ENCODE assay signal across 8 cellular contexts in genomic region chr3:10015476-10015904, GRCh38. TPM values are rescaled to one million over a fixed set of nuclear protein-coding genes. Genes with fewer than 3 reads are reported as not detected.
DNase-seq lines count a peak whose midpoint lies in the region; ATAC-seq and TF ChIP-seq lines count a peak whose summit lies in the region.

No MANE protein-coding gene starts in this region.

- peaks cover 7% of the 10 kb centered on the region for H3K4me1 ChIP-seq in CD8-positive, alpha-beta memory T cell (ENCODE audit: insufficient read depth, low read length)

- ATAC-seq in Right ventricle myocardium inferior (peak; percentile 77), HG03442 (IDR thresholded peaks at IDR 0.05; ENCODE audit: unreplicated experiment) (no peak)

- no peaks in the 10 kb centered on the region for H3K36me3 ChIP-seq in CD8-positive, alpha-beta memory T cell (ENCODE audit: insufficient read depth, low read length)

- peaks cover 4% of the 10 kb centered on the region for H3K36me3 Mint-ChIP-seq in progenitor cell of endocrine pancreas (ENCODE audit: insufficient read depth)
- H3K36me3 Mint-ChIP-seq in CD8-positive, alpha-beta memory T cell, result peaks cover 0 to 26% (median 4%) of the 10 kb centered on the region in 3 donors

- no peaks in the 10 kb centered on the region for H3K27me3 Mint-ChIP-seq in progenitor cell of endocrine pancreas
- H3K27me3 Mint-ChIP-seq in CD8-positive, alpha-beta memory T cell, result peaks cover 0 to under 1% of the 10 kb centered on the region in 2 donors

- no peak overlapping the region for H3K27ac ChIP-seq in CD8-positive, alpha-beta memory T cell (ENCODE audit: low read depth, low read length)

- CTCF ChIA-PET in CD8-positive, alpha-beta memory T cell (lab: Charles Lee), result no interaction called here

- peaks cover 3% of the 10 kb centered on the region for H3K4me1 Mint-ChIP-seq in progenitor cell of endocrine pancreas (ENCODE audit: low read depth)
- peaks cover 7 to 19% (median 7%) of the 10 kb centered on the region in 3 donors for H3K4me1 Mint-ChIP-seq in CD8-positive, alpha-beta memory T cell

- no peak overlapping the region for H3K4me3 Mint-ChIP-seq in progenitor cell of endocrine pancreas (ENCODE audit: low read depth)
- H3K4me3 Mint-ChIP-seq in CD8-positive, alpha-beta memory T cell, result no peak overlapping the region

- no peak overlapping the region for H3K4me3 ChIP-seq in CD8-positive, alpha-beta memory T cell (ENCODE audit: low read length)

- no peaks in the 10 kb centered on the region for H3K9me3 Mint-ChIP-seq in progenitor cell of endocrine pancreas (ENCODE audit: low read depth)
- no peaks in the 10 kb centered on the region for H3K9me3 Mint-ChIP-seq in CD8-positive, alpha-beta memory T cell

- no peak overlapping the region for H3K27ac Mint-ChIP-seq in progenitor cell of endocrine pancreas
- no peak overlapping the region for H3K27ac Mint-ChIP-seq in CD8-positive, alpha-beta memory T cell

- DNase-seq in EL, result peak; percentile 87
- DNase-seq in UCSD-AML1 (lab: John Stamatoyannopoulos, UW; ENCODE audit: unreplicated experiment), result peak; percentile 69
- DNase-seq in Right ventricle myocardium inferior (ENCODE audit: missing footprints), result peak; percentile 88
- DNase-seq in renal cortical epithelial cell (ENCODE audit: low read depth), result peak; percentile 96
- DNase-seq in progenitor cell of endocrine pancreas (ENCODE audit: low spot score, unreplicated experiment), result no peak
- no peak for DNase-seq in NOMO-1 treated with dmso at 0.1 percent for 144 hours (lab: John Stamatoyannopoulos, UW; ENCODE audit: unreplicated experiment)
- DNase-seq in CD8-positive, alpha-beta memory T cell, result no peak

- no peaks in the 10 kb centered on the region for H3K27me3 ChIP-seq in CD8-positive, alpha-beta memory T cell (ENCODE audit: insufficient read depth, low read length, poor library complexity, severe bottlenecking)

- POLR2A ChIA-PET in CD8-positive, alpha-beta memory T cell (lab: Charles Lee), result interaction anchor here (0.7 kb wide), 2 partner anchors 126 to 132 kb away, joined by 3 to 4 read pairs; partner anchors contain the start of gene VHL

- intact Hi-C loops in Right ventricle myocardium inferior (cut with DNase I), result loop anchor here (10.0 kb wide), 1 partner anchor 99 kb away; the partner anchor contains the start of gene BRK1

- no peak for TF ChIP-seq CTCF in progenitor cell of endocrine pancreas (IDR thresholded peaks at IDR 0.05; ENCODE audit: unreplicated experiment)

- no peaks in the 10 kb centered on the region for H3K9me3 ChIP-seq in CD8-positive, alpha-beta memory T cell (ENCODE audit: low read length)

RNA-seq across cellular contexts. Expression of gene FANCD2, which starts 10.7 kb away (rescaled TPM):
- total RNA-seq in Right ventricle myocardium inferior, result 1.0 TPM
- 7.3 and 16.7 TPM in 2 replicates for total RNA-seq in renal cortical epithelial cell
- 26.6 and 27.1 TPM in 2 replicates for total RNA-seq in progenitor cell of endocrine pancreas
- total RNA-seq in CD8-positive, alpha-beta memory T cell, result 10 to 100 TPM; 55.9 to 56.2 TPM
- 6.3 TPM for polyA plus RNA-seq in CD8-positive, alpha-beta memory T cell

RNA-seq across cellular contexts. Expression of gene EMC3, which starts 28.8 kb away (rescaled TPM):
- 108 TPM for total RNA-seq in Right ventricle myocardium inferior
- 58.3 and 107 TPM in 2 replicates for total RNA-seq in renal cortical epithelial cell
- 38.6 and 42.1 TPM in 2 replicates for total RNA-seq in progenitor cell of endocrine pancreas
- 10 to 100 TPM; 56.3 to 56.8 TPM for total RNA-seq in CD8-positive, alpha-beta memory T cell
- 90.9 TPM for polyA plus RNA-seq in CD8-positive, alpha-beta memory T cell

Comparison
In these comparisons a context has a peak if more than half of its experiments do, and no peak if none do; other contexts are left out.
1. DNase-seq: peak in EL (single experiment), UCSD-AML1 (single experiment), Right ventricle myocardium inferior (single experiment) and renal cortical epithelial cell (single experiment); none in progenitor cell of endocrine pancreas (single experiment), NOMO-1 treated with dmso at 0.1 percent for 144 hours (single experiment) and CD8-positive, alpha-beta memory T cell (0 of 5).